ENCODE assay signal across 9 cellular contexts in the genomic region with DNA sequence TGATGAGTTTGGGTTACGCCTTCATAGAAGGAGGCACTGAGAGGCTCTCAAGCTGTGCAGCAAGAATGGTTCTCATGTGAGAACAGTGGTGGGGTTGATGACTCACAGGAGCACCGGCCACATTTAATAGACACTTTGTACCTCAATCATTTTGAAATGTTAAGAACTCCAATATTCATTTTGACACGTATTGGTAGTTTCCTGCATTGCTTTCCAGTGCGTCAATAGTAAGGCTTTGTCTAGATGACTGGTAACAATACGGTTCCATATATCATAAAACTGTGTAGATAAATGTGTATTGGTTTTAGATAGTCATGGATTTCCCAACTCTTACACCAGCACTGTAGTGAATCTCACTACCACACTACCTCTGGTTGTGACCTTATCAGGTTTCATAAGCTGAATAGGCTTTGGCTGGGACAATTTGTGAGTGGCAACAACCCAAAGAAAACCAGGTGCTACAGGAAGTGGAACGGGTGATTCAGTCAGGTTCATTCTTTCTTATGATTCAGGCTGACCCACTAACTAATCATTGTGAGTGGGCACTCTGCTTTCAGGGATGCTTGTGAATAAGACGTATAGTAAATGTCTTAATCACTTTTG.
DNase-seq lines count a peak whose midpoint lies in the region; ATAC-seq and TF ChIP-seq lines count a peak whose summit lies in the region.
"Had no signal": no experiment of that assay in that cellular context is flagged by ENCODE, and none has a peak within 500 bp of the region (broad histone marks: within the 10 kb centered on the region; RNA-seq: fewer than 3 reads in every experiment).

No MANE protein-coding gene starts in this region.

- no peaks in the 10 kb centered on the region for H3F3A ChIP-seq in neural cell (ENCODE audit: insufficient read depth, low read length, poor library complexity, severe bottlenecking)

- intact Hi-C loops in Right ventricle myocardium superior (cut with DNase I) = no loop called here

- H3K9ac ChIP-seq in neural cell (ENCODE audit: low read length) (no peak overlapping the region), Karpas-422 (ENCODE audit: low read length) (no peak overlapping the region)

- no peaks in the 10 kb centered on the region for H3K4me1 ChIP-seq in Karpas-422 (ENCODE audit: low read length)

- H3K79me2 ChIP-seq in neural cell (replicated peaks; ENCODE audit: insufficient read depth, low read length) (no peaks in the 10 kb centered on the region), Karpas-422 (ENCODE audit: low read length) (no peaks in the 10 kb centered on the region)

- no peak for TF ChIP-seq CTCF in neural cell (IDR thresholded peaks at IDR 0.05; ENCODE audit: poor library complexity, severe bottlenecking)

- H3K27me3 ChIP-seq in neural cell (ENCODE audit: insufficient read depth, low read depth, low read length) (no peaks in the 10 kb centered on the region), Karpas-422 (ENCODE audit: low read length) (no peaks in the 10 kb centered on the region)
- H3K27me3 ChIP-seq: neutrophil had no signal

- peaks cover 3% of the 10 kb centered on the region for H3K27me3 Mint-ChIP-seq in activated naive CD8-positive, alpha-beta T cell treated with anti-CD3 and anti-CD28 coated beads, Interleukin-2, amount 50 U/mL, for 24 hours

- no peak overlapping the region for H2AFZ ChIP-seq in neural cell (ENCODE audit: low read depth, low read length)
- no peak overlapping the region for H2AFZ ChIP-seq in Karpas-422 (ENCODE audit: low read length)

- H3K27ac ChIP-seq in neural cell (ENCODE audit: low read length) (peak overlapping the region; percentile 31), Karpas-422 (ENCODE audit: low read length) (no peak overlapping the region)
- H3K27ac ChIP-seq: neutrophil had no signal

- H3K9me3 ChIP-seq in neural cell (ENCODE audit: low read length) = no peaks in the 10 kb centered on the region
- no peaks in the 10 kb centered on the region for H3K9me3 ChIP-seq in Karpas-422 (ENCODE audit: low read length)
- H3K9me3 ChIP-seq: neutrophil had no signal

- TF ChIP-seq EP300 in neural cell (conservative IDR thresholded peaks at IDR 0.05; ENCODE audit: poor library complexity, severe bottlenecking) = no peak

- in situ Hi-C loops in KBM-7 (cut with MboI; ENCODE audit: low pct_unique_long_range_greater_than_20kb, low sequenced_read_pairs) = no loop called here

- H3K27ac Mint-ChIP-seq in activated naive CD8-positive, alpha-beta T cell treated with anti-CD3 and anti-CD28 coated beads, Interleukin-2, amount 50 U/mL, for 24 hours = peak overlapping the region; percentile 33

- no peak overlapping the region for H3K4me3 Mint-ChIP-seq in activated naive CD8-positive, alpha-beta T cell treated with anti-CD3 and anti-CD28 coated beads, Interleukin-2, amount 50 U/mL, for 24 hours

- H3K36me3 Mint-ChIP-seq in activated naive CD8-positive, alpha-beta T cell treated with anti-CD3 and anti-CD28 coated beads, Interleukin-2, amount 50 U/mL, for 24 hours (ENCODE audit: low read depth) = no peaks in the 10 kb centered on the region

- H3K4me3 ChIP-seq in neural cell (ENCODE audit: low read length) (no peak overlapping the region), Karpas-422 (ENCODE audit: low read length) (no peak overlapping the region)

- H3K9me2 ChIP-seq in neural cell (ENCODE audit: insufficient read depth, low read length) (no peaks in the 10 kb centered on the region), Karpas-422 (replicated peaks; ENCODE audit: insufficient read depth, low read length) (no peaks in the 10 kb centered on the region)

- DNase-seq in EH (ENCODE audit: low read depth) = peak; percentile 3
- peak; percentile 73 for DNase-seq in HPDE6-E6E7 (ENCODE audit: extremely low spot score)
- DNase-seq in activated naive CD8-positive, alpha-beta T cell treated with anti-CD3 and anti-CD28 coated beads, Interleukin-2, amount 50 U/mL, for 24 hours = peak; percentile 4
- no peak for DNase-seq in DMS79 treated with DMSO at 0.1 percent for 48 hours (lab: John Stamatoyannopoulos, UW)
- DNase-seq in Right ventricle myocardium superior = no peak
- DNase-seq in KBM-7 = no peak
- no peak for DNase-seq in Karpas-422

- H3K4me1 Mint-ChIP-seq in activated naive CD8-positive, alpha-beta T cell treated with anti-CD3 and anti-CD28 coated beads, Interleukin-2, amount 50 U/mL, for 24 hours = peaks cover 14% of the 10 kb centered on the region

- H3K36me3 ChIP-seq in neural cell (ENCODE audit: insufficient read depth, low read length) (no peaks in the 10 kb centered on the region), Karpas-422 (ENCODE audit: insufficient read depth, low read length) (no peaks in the 10 kb centered on the region)
- H3K36me3 ChIP-seq: neutrophil had no signal

- peak; percentile 91 for ATAC-seq in activated naive CD8-positive, alpha-beta T cell treated with anti-CD3 and anti-CD28 coated beads, Interleukin-2, amount 50 U/mL, for 24 hours
- ATAC-seq in Right ventricle myocardium superior (ENCODE audit: poor library complexity) = no peak

- no peaks in the 10 kb centered on the region for H3K9me3 Mint-ChIP-seq in activated naive CD8-positive, alpha-beta T cell treated with anti-CD3 and anti-CD28 coated beads, Interleukin-2, amount 50 U/mL, for 24 hours

- H3K4me2 ChIP-seq in neural cell (ENCODE audit: low read length) = no peak overlapping the region
- H3K4me2 ChIP-seq in Karpas-422 (ENCODE audit: low read depth, low read length, poor library complexity, severe bottlenecking) = no peak overlapping the region

- no peak for TF ChIP-seq RAD21 in neural cell (conservative IDR thresholded peaks at IDR 0.05)

- H4K20me1 ChIP-seq in neural cell (ENCODE audit: insufficient read depth) (no peaks in the 10 kb centered on the region), Karpas-422 (ENCODE audit: insufficient read depth, low read depth, low read length) (no peaks in the 10 kb centered on the region)

TF ChIP-seq in neural cell, 6 proteins besides CTCF, POLR2A, EP300 and RAD21:
- TF ChIP-seq POLR2AphosphoS5 (IDR thresholded peaks at IDR 0.05) = no peak
- no peak for TF ChIP-seq TAF1 (IDR thresholded peaks at IDR 0.05; ENCODE audit: low read depth)
- TF ChIP-seq, protein P1, sequence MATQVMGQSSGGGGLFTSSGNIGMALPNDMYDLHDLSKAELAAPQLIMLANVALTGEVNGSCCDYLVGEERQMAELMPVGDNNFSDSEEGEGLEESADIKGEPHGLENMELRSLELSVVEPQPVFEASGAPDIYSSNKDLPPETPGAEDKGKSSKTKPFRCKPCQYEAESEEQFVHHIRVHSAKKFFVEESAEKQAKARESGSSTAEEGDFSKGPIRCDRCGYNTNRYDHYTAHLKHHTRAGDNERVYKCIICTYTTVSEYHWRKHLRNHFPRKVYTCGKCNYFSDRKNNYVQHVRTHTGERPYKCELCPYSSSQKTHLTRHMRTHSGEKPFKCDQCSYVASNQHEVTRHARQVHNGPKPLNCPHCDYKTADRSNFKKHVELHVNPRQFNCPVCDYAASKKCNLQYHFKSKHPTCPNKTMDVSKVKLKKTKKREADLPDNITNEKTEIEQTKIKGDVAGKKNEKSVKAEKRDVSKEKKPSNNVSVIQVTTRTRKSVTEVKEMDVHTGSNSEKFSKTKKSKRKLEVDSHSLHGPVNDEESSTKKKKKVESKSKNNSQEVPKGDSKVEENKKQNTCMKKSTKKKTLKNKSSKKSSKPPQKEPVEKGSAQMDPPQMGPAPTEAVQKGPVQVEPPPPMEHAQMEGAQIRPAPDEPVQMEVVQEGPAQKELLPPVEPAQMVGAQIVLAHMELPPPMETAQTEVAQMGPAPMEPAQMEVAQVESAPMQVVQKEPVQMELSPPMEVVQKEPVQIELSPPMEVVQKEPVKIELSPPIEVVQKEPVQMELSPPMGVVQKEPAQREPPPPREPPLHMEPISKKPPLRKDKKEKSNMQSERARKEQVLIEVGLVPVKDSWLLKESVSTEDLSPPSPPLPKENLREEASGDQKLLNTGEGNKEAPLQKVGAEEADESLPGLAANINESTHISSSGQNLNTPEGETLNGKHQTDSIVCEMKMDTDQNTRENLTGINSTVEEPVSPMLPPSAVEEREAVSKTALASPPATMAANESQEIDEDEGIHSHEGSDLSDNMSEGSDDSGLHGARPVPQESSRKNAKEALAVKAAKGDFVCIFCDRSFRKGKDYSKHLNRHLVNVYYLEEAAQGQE (IDR thresholded peaks at IDR 0.05; ENCODE audit: borderline replicate concordance) = no peak
- TF ChIP-seq EZH2 (IDR thresholded peaks at IDR 0.05; ENCODE audit: borderline replicate concordance, insufficient read depth, low read length, poor library complexity, severe bottlenecking) = no peak
- no peak for TF ChIP-seq SMC3 (conservative IDR thresholded peaks at IDR 0.05; ENCODE audit: poor library complexity)
- TF ChIP-seq MXI1 (conservative IDR thresholded peaks at IDR 0.05; ENCODE audit: poor library complexity, severe bottlenecking) = no peak

Comparison
In these comparisons a context has a peak if more than half of its experiments do, and no peak if none do; other contexts are left out.
1. DNase-seq: peak in EH (single experiment), HPDE6-E6E7 (single experiment) and activated naive CD8-positive, alpha-beta T cell treated with anti-CD3 and anti-CD28 coated beads, Interleukin-2, amount 50 U/mL, for 24 hours (single experiment); none in DMS79 treated with DMSO at 0.1 percent for 48 hours (single experiment), Right ventricle myocardium superior (single experiment), KBM-7 (single experiment) and Karpas-422 (single experiment).